In genomic region chr22:49930596-49931412, GRCh38 we compare ENCODE assay signal across 1 cellular context.
TF ChIP-seq lines count a peak whose summit lies in the region.

No MANE protein-coding gene starts in this region.

TF ChIP-seq in HEK293, 187 proteins besides CTCF, POLR2A, EP300 and RAD21 (continued from another document):
- TF ChIP-seq ZNF518A (tag by site-specific recombination; conservative IDR thresholded peaks at IDR 0.05; ENCODE audit: low read depth), result no peak
- TF ChIP-seq ZNF626 (tag by site-specific recombination; IDR thresholded peaks at IDR 0.05), result no peak
- TF ChIP-seq ZNF366 (tag by site-specific recombination; conservative IDR thresholded peaks at IDR 0.05), result no peak
- TF ChIP-seq ZNF670 (tag by site-specific recombination; IDR thresholded peaks at IDR 0.05; ENCODE audit: low read depth), result no peak
- TF ChIP-seq TSHZ1 (tag by site-specific recombination; IDR thresholded peaks at IDR 0.05; ENCODE audit: borderline replicate concordance), result no peak
- no peak for TF ChIP-seq ZBTB7A (tag by site-specific recombination; IDR thresholded peaks at IDR 0.05; ENCODE audit: low read depth)
- TF ChIP-seq ZNF792 (tag by site-specific recombination; IDR thresholded peaks at IDR 0.05), result no peak
- no peak for TF ChIP-seq PBX3 (CRISPR knock-in tag; IDR thresholded peaks at IDR 0.05)
- no peak for TF ChIP-seq ZNF521 (tag by site-specific recombination; IDR thresholded peaks at IDR 0.05)
- TF ChIP-seq ZNF654 (tag by site-specific recombination; IDR thresholded peaks at IDR 0.05; ENCODE audit: low read depth), result peak; percentile 80
- TF ChIP-seq RBAK (tag by site-specific recombination; IDR thresholded peaks at IDR 0.05), result no peak
- no peak for TF ChIP-seq MEIS1 (CRISPR knock-in tag; IDR thresholded peaks at IDR 0.05; ENCODE audit: borderline replicate concordance)
- TF ChIP-seq ZNF596 (tag by site-specific recombination; IDR thresholded peaks at IDR 0.05), result no peak
- TF ChIP-seq PATZ1 (tag by site-specific recombination; IDR thresholded peaks at IDR 0.05), result peak; percentile 43
- TF ChIP-seq YY1 (tag by site-specific recombination; IDR thresholded peaks at IDR 0.05), result no peak
- TF ChIP-seq BCL11B (tag by site-specific recombination; IDR thresholded peaks at IDR 0.05; ENCODE audit: low read depth), result no peak
